1 cellular context compared by ENCODE assay signal in the genomic region with DNA sequence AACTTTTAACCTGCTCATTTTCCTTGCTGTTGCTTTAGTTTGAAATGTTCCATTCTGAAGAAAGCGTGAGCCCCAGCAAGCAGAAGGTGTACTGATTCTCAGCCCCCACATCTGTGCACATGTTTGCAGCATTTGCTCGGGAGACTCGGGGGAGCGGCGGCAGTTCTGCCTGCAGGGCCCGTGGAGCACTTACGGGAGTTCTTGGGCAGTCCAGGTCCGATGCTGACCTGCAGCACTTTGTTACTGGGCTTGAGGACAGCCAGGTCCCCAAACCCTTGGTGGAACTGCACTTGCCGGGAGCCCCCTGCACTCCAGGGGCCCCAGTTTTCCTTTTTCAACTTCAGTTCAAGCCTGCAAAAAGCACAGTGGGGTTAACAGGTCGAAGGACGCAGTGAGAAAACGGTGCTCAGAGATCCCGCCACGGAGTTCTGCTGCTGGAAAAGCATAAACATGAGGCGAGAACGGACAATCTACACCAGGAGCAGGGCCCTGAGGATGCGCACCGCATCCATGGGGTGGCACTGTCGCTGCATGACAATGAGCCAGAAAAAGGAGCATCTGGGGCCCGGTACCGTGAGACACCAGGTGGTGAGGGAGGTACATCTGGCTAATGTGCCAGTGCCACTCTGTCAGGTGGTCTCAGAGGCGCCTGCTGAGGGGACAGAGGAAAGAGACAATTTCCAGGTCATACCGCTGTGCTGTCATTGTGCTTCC.
TF ChIP-seq lines count a peak whose summit lies in the region.

No MANE protein-coding gene starts in this region.

TF ChIP-seq in GM12878, 131 proteins besides CTCF, POLR2A, EP300 and RAD21 (continued from another document):
- TF ChIP-seq, protein P1, sequence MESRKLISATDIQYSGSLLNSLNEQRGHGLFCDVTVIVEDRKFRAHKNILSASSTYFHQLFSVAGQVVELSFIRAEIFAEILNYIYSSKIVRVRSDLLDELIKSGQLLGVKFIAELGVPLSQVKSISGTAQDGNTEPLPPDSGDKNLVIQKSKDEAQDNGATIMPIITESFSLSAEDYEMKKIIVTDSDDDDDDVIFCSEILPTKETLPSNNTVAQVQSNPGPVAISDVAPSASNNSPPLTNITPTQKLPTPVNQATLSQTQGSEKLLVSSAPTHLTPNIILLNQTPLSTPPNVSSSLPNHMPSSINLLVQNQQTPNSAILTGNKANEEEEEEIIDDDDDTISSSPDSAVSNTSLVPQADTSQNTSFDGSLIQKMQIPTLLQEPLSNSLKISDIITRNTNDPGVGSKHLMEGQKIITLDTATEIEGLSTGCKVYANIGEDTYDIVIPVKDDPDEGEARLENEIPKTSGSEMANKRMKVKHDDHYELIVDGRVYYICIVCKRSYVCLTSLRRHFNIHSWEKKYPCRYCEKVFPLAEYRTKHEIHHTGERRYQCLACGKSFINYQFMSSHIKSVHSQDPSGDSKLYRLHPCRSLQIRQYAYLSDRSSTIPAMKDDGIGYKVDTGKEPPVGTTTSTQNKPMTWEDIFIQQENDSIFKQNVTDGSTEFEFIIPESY (IDR thresholded peaks at IDR 0.05): peak; percentile 69; the same call in 1 of the 2 replicates
- TF ChIP-seq ASH2L (IDR thresholded peaks at IDR 0.05; ENCODE audit: borderline replicate concordance, low read depth): no peak
- TF ChIP-seq SMC3 (IDR thresholded peaks at IDR 0.05; ENCODE audit: borderline replicate concordance, low read length): peak; percentile 48
